In the genomic region with DNA sequence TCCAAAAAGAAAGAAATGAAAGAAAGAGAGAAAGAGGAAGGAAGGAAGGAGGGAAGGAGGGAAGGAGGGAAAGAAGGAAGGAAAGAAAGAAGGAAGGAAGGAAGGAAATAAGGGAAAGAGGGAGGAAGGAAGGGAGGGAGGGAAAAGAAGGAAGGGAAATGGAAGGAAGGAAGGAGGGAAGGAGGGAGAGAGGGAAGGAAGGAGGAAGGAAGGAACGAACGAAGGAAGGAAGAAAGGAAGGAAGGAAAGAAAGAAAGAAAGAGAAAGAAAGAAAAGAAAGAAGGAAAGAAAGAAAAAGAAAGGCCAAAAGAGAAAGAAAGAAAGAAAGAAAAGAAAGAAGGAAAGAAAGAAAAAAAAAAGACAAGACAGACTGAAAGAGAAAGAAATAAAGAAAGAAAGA, we compare ENCODE assay signal across 9 cellular contexts.
"Had no signal": no experiment of that assay in that cellular context is flagged by ENCODE, and none has a peak within 500 bp of the region (broad histone marks: within the 10 kb centered on the region; RNA-seq: fewer than 3 reads in every experiment).

No MANE protein-coding gene starts in this region.

- H3K9me3 Mint-ChIP-seq: GM23338, H9 had no signal

- H3K27ac Mint-ChIP-seq: GM23338, H9, HFFc6 had no signal

- ATAC-seq: GM23338, HCT116 had no signal

- H3K36me3 ChIP-seq: HAP-1 had no signal

- H3K27ac ChIP-seq: GM23248 had no signal

- H3K9me3 ChIP-seq: HAP-1 had no signal

- DNase-seq: GM23248, GOT3, H7, H9, HCEC 1CT, HFFc6 had no signal

- H3K4me3 Mint-ChIP-seq: GM23338, H9, HFFc6 had no signal

- H3K4me1 ChIP-seq: HAP-1 had no signal

- H3K4me3 ChIP-seq: GM23248, GM23338, HAP-1 had no signal
